ENCODE assay signal across 8 cellular contexts in the genomic region with DNA sequence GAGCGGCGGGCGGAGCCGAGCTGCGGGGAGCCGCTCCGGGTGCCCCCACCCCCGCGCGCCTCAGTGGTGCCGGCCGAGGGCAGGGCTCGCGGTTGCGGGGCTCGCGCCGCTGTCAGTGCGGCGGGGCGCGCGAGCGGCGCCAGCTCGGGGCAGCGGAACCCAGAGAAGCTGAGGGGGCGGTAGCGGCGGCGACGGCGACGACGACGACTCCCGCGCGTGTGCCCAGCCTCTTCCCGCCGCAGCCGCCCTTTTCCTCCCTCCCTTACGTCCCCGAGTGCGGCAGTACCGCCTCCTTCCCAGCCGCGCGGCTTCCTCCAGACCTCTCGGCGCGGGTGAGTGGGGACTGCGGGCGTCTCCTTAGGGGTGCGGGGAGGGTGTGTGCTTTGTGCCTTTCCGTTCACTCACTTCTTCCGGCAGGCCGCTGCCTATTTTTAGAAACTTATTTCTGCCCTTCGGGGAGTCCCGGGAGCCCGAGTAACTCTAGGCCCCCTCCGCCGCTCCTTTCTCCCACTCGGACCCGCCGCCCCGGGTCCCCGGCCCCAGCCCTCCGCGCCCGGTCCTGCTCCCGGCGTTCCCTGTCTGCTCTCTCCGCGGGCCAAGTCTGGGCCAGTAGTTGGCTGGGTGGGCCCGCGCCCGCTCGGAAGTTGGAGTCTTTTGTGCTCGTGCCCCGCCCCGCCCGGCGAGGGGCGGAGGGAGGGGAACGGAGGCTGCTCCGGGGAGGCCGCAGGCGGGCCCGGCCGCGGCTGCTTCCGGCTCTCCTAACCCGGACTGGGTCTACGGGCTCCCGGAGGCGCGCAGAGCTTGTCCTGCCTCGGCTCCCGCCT. TPM values are rescaled to one million over a fixed set of nuclear protein-coding genes. Genes with fewer than 3 reads are reported as not detected.
DNase-seq lines count a peak whose midpoint lies in the region; TF ChIP-seq lines count a peak whose summit lies in the region.

RALY (plus strand) TSS at position 112 of the 824 bp plus-strand sequence. CDS start 78,164 bp downstream, outside the sequence.

- H3K27me3 ChIP-seq in H9 (ENCODE audit: insufficient read depth, low read length) (no peaks in the 10 kb centered on the region), MG63 (no peaks in the 10 kb centered on the region), SK-N-SH (ENCODE audit: insufficient read depth) (no peaks in the 10 kb centered on the region), ovary (no peaks in the 10 kb centered on the region), thymus (ENCODE audit: control insufficient read depth, insufficient read depth) (no peaks in the 10 kb centered on the region)

- no peak within 1 kb of the TSS for H3T11ph ChIP-seq in H9 (ENCODE audit: low read length)

- H3K56ac ChIP-seq in H9 (ENCODE audit: insufficient read length, low read depth, low read length), result no peak within 1 kb of the TSS

- H2AK5ac ChIP-seq in H9 (ENCODE audit: insufficient read length, low read length), result no peak within 1 kb of the TSS

- H3F3A ChIP-seq in SK-N-SH (replicated peaks; ENCODE audit: insufficient read depth), result peaks cover 8% of the 10 kb centered on the region

- H3K27me3 Mint-ChIP-seq in H9 (ENCODE audit: low read depth), result no peaks in the 10 kb centered on the region

- no peaks in the 10 kb centered on the region for H3K9me3 ChIP-seq in H9 (ENCODE audit: control insufficient read depth, low read depth, low read length)
- no peaks in the 10 kb centered on the region for H3K9me3 ChIP-seq in MG63
- H3K9me3 ChIP-seq in SK-N-SH, result no peaks in the 10 kb centered on the region
- H3K9me3 ChIP-seq in ovary, result no peaks in the 10 kb centered on the region
- H3K9me3 ChIP-seq in thymus (ENCODE audit: control insufficient read depth), result no peaks in the 10 kb centered on the region

- POLR2A ChIA-PET in SK-N-SH (lab: Yijun Ruan, JAX), result interaction anchor here (0.6 to 2.4 kb wide), 18 partner anchors 9 to 262 kb away, joined by 3 to 9 read pairs (median 4); partner anchors contain the start of genes EIF2S2 and ZNF341

- peak; percentile 98 for TF ChIP-seq POLR2A in ovary (IDR thresholded peaks at IDR 0.05)

- CTCF ChIA-PET in SK-N-SH (lab: Yijun Ruan, JAX), result interaction anchor here (0.8 to 2.7 kb wide), 6 partner anchors 28 to 202 kb away, joined by 3 to 13 read pairs (median 6); no protein-coding TSS in a partner anchor

- H3K9ac ChIP-seq in H9 (ENCODE audit: extremely low read depth, insufficient read length, low read length) (peak within 1 kb of the TSS; percentile 88), SK-N-SH (peak within 1 kb of the TSS; percentile 99)

- H3K27ac ChIP-seq in H9 (ENCODE audit: insufficient read length, low read depth, low read length), result peak within 1 kb of the TSS; percentile 24
- peak within 1 kb of the TSS; percentile 94 to 96 for H3K27ac ChIP-seq in SK-N-SH (ENCODE audit: low read depth in 2 of 2, low read length in 1 of 2)
- H3K27ac ChIP-seq in ovary, result peak within 1 kb of the TSS; percentile 68 to 93
- peak within 1 kb of the TSS; percentile 95 for H3K27ac ChIP-seq in thymus (ENCODE audit: low read depth)

- no peak within 1 kb of the TSS for H4K5ac ChIP-seq in H9 (ENCODE audit: insufficient read length, low read depth, low read length)

- peaks cover 42 to 43% of the 10 kb centered on the region in 2 experiments for H3K4me1 Mint-ChIP-seq in H9

- H3K4me1 ChIP-seq in H9 (ENCODE audit: insufficient read depth, low read length) (peaks cover 3% of the 10 kb centered on the region; the same call in 1 of the 2 replicates), SK-N-SH (ENCODE audit: control insufficient read depth in 1 of 2, insufficient read depth in 2 of 2, low read depth in 1 of 2, low read length in 1 of 2) (peaks cover 21 to 25% of the 10 kb centered on the region in 2 experiments; a peak in 3 of 4 replicates), ovary (ENCODE audit: insufficient read depth) (peaks cover 18% of the 10 kb centered on the region), thymus (ENCODE audit: control insufficient read depth, insufficient read depth, low read length) (peaks cover 16% of the 10 kb centered on the region)

- no peak for TF ChIP-seq CTCF in H9 (conservative IDR thresholded peaks at IDR 0.05)
- no peak for TF ChIP-seq CTCF in SK-N-SH (IDR thresholded peaks at IDR 0.05)
- TF ChIP-seq CTCF in ovary (IDR thresholded peaks at IDR 0.05), result no peak

- no peaks in the 10 kb centered on the region; a peak in 1 of 5 replicates for H3K9me3 Mint-ChIP-seq in H9

- H4K91ac ChIP-seq in H9 (ENCODE audit: insufficient read length, low read depth, low read length), result no peak within 1 kb of the TSS

- peak within 1 kb of the TSS; percentile 96 to 98 for H3K4me3 Mint-ChIP-seq in H9

- intact Hi-C loops in ovary (cut with DNase I), result loop anchor here in 3 of 4 donors (10.0 kb wide), 1 partner anchor 71 kb away; no protein-coding TSS in a partner anchor

- DNase-seq in GDM1 (lab: John Stamatoyannopoulos, UW) (peak; percentile 85), H9 (peak; percentile 79), MG63 (peak; percentile 85), SK-N-SH (peak; percentile 82), glomerular visceral epithelial cell (ENCODE audit: extremely low spot score) (peak; percentile 87), ovary (peak; percentile 76 to 87 (median 81))
- peak; percentile 85 for DNase-seq in activated naive CD4-positive, alpha-beta T cell treated with anti-CD3 and anti-CD28 coated beads, Interleukin-2, amount 50 U/mL, for 16 hours

- H3K23me2 ChIP-seq in H9 (ENCODE audit: insufficient read length, low read depth, low read length, poor library complexity, severe bottlenecking), result peaks cover 20% of the 10 kb centered on the region

- H3K4me3 ChIP-seq in MG63, result peak within 1 kb of the TSS; percentile 95
- peak within 1 kb of the TSS; percentile 88 to 89 for H3K4me3 ChIP-seq in SK-N-SH (ENCODE audit: low read depth in 2 of 2, low read length in 1 of 2)
- peak within 1 kb of the TSS; percentile 70 for H3K4me3 ChIP-seq in ovary
- H3K4me3 ChIP-seq in thymus (ENCODE audit: low read length), result peak within 1 kb of the TSS; percentile 78

- peak within 1 kb of the TSS; percentile 94 for H3K14ac ChIP-seq in H9 (ENCODE audit: insufficient read depth, low read length)

- H3K18ac ChIP-seq in H9 (ENCODE audit: insufficient read length, low read depth, low read length), result peak within 1 kb of the TSS; percentile 97

- H4K8ac ChIP-seq in H9 (replicated peaks; ENCODE audit: insufficient read length, low read depth, low read length), result no peak within 1 kb of the TSS

- no peak for TF ChIP-seq RAD21 in SK-N-SH (IDR thresholded peaks at IDR 0.05; ENCODE audit: low read length)

- no peak within 1 kb of the TSS for H2BK15ac ChIP-seq in H9 (ENCODE audit: low read depth, low read length)

- H3K79me2 ChIP-seq in H9 (ENCODE audit: insufficient read depth, low read length) (peaks cover 35% of the 10 kb centered on the region; the same call in 1 of the 2 replicates), SK-N-SH (ENCODE audit: insufficient read depth) (peaks cover 62% of the 10 kb centered on the region)

- H3K27ac Mint-ChIP-seq in H9, result peak within 1 kb of the TSS; percentile 96 to 100 (median 97)

- H2BK12ac ChIP-seq in H9 (ENCODE audit: insufficient read length, low read depth, low read length), result no peak within 1 kb of the TSS

- H3K23ac ChIP-seq in H9 (ENCODE audit: insufficient read length, low read depth, low read length), result no peak within 1 kb of the TSS

- H3K4me2 ChIP-seq in H9 (ENCODE audit: insufficient read depth, insufficient read length, low read length) (peak within 1 kb of the TSS; percentile 91), SK-N-SH (peak within 1 kb of the TSS; percentile 96)

- peaks cover 2% of the 10 kb centered on the region for H3K79me1 ChIP-seq in H9 (ENCODE audit: insufficient read depth, low read depth, low read length, poor library complexity, severe bottlenecking)

- H4K20me1 ChIP-seq in H9 (ENCODE audit: control insufficient read depth, insufficient read depth, insufficient read length) (no peaks in the 10 kb centered on the region), SK-N-SH (ENCODE audit: insufficient read depth) (peaks cover 47% of the 10 kb centered on the region)

- peaks cover 3% of the 10 kb centered on the region for H3K36me3 ChIP-seq in MG63
- H3K36me3 ChIP-seq in SK-N-SH (replicated peaks in 1 of 2; ENCODE audit: control insufficient read depth in 1 of 2, insufficient read depth in 2 of 2, low read length in 1 of 2), result peaks cover 0 to 6% of the 10 kb centered on the region in 2 experiments
- H3K36me3 ChIP-seq in ovary, result no peaks in the 10 kb centered on the region
- peaks cover 6% of the 10 kb centered on the region for H3K36me3 ChIP-seq in thymus (ENCODE audit: control insufficient read depth, insufficient read depth)

- no peaks in the 10 kb centered on the region for H3K9me2 ChIP-seq in SK-N-SH

- H2AFZ ChIP-seq in H9 (ENCODE audit: low read length) (no peak within 1 kb of the TSS), SK-N-SH (ENCODE audit: low read depth) (peak within 1 kb of the TSS; percentile 93)

- no peak within 1 kb of the TSS for H2BK120ac ChIP-seq in H9 (ENCODE audit: low read depth, low read length, poor library complexity, severe bottlenecking)

- no peak within 1 kb of the TSS for H2BK5ac ChIP-seq in H9 (ENCODE audit: insufficient read length, low read length)

- no peak within 1 kb of the TSS for H2BK20ac ChIP-seq in H9 (ENCODE audit: low read depth, low read length, poor library complexity, severe bottlenecking)

- H3K4ac ChIP-seq in H9 (ENCODE audit: low read depth, low read length), result no peak within 1 kb of the TSS; the same call in 1 of the 2 replicates

- no peak for TF ChIP-seq EP300 in SK-N-SH (IDR thresholded peaks at IDR 0.05; ENCODE audit: borderline replicate concordance in 1 of 2, low read depth in 1 of 2, low read length in 1 of 2)
- TF ChIP-seq EP300 in ovary (IDR thresholded peaks at IDR 0.05), result no peak

- no CpG with 5 or more reads among the region's 100 CpGs for WGBS in H9 (ENCODE audit: extremely low coverage, insufficient read length, low lambda C conversion rate)
- 1% methylated on average over 45 of the region's 100 CpGs for WGBS in SK-N-SH (ENCODE audit: low lambda C conversion rate)
- 0 to 1% (median 0%) methylated on average over 76 to 100 of the region's 100 CpGs for WGBS in ovary, 3 donors
- WGBS in thymus, result under 1% methylated on average over 100 of the region's 100 CpGs

- H3K36me3 Mint-ChIP-seq in H9 (ENCODE audit: insufficient read depth in 1 of 3, low read depth in 3 of 3), result peaks cover 2 to 12% (median 11%) of the 10 kb centered on the region in 3 experiments

TF ChIP-seq in SK-N-SH, 30 proteins besides CTCF, POLR2A, EP300 and RAD21 (continues in another document):
- peak; percentile 91 for TF ChIP-seq TAF1 (IDR thresholded peaks at IDR 0.05; ENCODE audit: borderline replicate concordance, low read depth, low read length)
- peak; percentile 15; the same call in 1 of the 2 replicates for TF ChIP-seq SIN3A (IDR thresholded peaks at IDR 0.05; ENCODE audit: borderline replicate concordance, low read depth, low read length)
- TF ChIP-seq NFIC (IDR thresholded peaks at IDR 0.05; ENCODE audit: borderline replicate concordance), result no peak; the same call in 1 of the 2 replicates

RNA-seq across cellular contexts. Expression of gene RALY, which starts in this region (rescaled TPM):
- 199 and 207 TPM in 2 replicates for total RNA-seq in H9 (2021)
- total RNA-seq in MG63 (2014; rRNA removed; shearing (Covaris generic); ENCODE audit: low replicate concordance), result 181 and 241 TPM in 2 replicates
- polyA plus RNA-seq in SK-N-SH (2012; rRNA removed), result 123 and 130 TPM in 2 replicates
- polyA plus RNA-seq in SK-N-SH (2012; cell fraction: cytosol; rRNA removed), result 71.6 and 108 TPM in 2 replicates
- 68.3 and 69.8 TPM in 2 replicates for polyA plus RNA-seq in SK-N-SH (2012; cell fraction: nucleus; rRNA removed)
- total RNA-seq in ovary, result 100 to 1,000 TPM in 4 of 7 donors, 10 to 100 TPM in 3; 51.7 to 124 (median 105) TPM
- 100 to 1,000 TPM in 1 of 2 donors, 10 to 100 TPM in 1; 68.9 to 131 TPM for polyA plus RNA-seq in ovary
- polyA plus RNA-seq in thymus, result 131 TPM

Comparison
In these comparisons a context has a peak if more than half of its experiments do, and no peak if none do; other contexts are left out.
1. Peak in every context shown above with its lines: DNase-seq, H3K4me3 ChIP-seq and H3K27ac ChIP-seq.
2. H3K27ac ChIP-seq: peak in every context shown above with its lines; median percentile 95 in SK-N-SH; 95 in thymus; 80 in ovary; 24 in H9.